1 cellular context compared by ENCODE assay signal in the genomic region with DNA sequence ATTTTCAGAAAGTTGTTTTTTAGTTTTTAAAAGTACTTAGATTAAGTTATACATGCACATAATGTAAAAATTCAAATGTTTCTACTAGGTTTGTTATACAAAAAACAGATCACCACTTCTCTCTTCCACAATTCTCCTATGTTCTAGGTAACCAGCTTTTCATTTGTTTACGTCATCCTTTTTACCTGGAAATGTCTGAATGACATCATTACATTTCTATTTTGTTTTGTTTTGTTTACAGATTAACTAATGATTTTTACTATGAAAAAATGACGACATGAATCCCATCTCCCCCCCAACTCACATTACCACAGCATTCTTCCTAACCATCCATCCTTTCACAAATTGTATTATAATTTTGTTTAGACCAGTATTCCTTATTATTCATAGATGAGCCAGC.
TF ChIP-seq lines count a peak whose summit lies in the region.

No MANE protein-coding gene starts in this region.

TF ChIP-seq in HEK293, 187 proteins besides CTCF, POLR2A, EP300 and RAD21 (continued from another document):
- TF ChIP-seq, protein P1, sequence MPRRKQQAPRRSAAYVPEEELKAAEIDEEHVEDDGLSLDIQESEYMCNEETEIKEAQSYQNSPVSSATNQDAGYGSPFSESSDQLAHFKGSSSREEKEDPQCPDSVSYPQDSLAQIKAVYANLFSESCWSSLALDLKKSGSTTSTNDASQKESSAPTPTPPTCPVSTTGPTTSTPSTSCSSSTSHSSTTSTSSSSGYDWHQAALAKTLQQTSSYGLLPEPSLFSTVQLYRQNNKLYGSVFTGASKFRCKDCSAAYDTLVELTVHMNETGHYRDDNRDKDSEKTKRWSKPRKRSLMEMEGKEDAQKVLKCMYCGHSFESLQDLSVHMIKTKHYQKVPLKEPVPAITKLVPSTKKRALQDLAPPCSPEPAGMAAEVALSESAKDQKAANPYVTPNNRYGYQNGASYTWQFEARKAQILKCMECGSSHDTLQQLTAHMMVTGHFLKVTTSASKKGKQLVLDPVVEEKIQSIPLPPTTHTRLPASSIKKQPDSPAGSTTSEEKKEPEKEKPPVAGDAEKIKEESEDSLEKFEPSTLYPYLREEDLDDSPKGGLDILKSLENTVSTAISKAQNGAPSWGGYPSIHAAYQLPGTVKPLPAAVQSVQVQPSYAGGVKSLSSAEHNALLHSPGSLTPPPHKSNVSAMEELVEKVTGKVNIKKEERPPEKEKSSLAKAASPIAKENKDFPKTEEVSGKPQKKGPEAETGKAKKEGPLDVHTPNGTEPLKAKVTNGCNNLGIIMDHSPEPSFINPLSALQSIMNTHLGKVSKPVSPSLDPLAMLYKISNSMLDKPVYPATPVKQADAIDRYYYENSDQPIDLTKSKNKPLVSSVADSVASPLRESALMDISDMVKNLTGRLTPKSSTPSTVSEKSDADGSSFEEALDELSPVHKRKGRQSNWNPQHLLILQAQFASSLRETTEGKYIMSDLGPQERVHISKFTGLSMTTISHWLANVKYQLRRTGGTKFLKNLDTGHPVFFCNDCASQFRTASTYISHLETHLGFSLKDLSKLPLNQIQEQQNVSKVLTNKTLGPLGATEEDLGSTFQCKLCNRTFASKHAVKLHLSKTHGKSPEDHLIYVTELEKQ (tag by site-specific recombination; IDR thresholded peaks at IDR 0.05; ENCODE audit: borderline replicate concordance): no peak
